17 cellular contexts compared by ENCODE assay signal in the genomic region with DNA sequence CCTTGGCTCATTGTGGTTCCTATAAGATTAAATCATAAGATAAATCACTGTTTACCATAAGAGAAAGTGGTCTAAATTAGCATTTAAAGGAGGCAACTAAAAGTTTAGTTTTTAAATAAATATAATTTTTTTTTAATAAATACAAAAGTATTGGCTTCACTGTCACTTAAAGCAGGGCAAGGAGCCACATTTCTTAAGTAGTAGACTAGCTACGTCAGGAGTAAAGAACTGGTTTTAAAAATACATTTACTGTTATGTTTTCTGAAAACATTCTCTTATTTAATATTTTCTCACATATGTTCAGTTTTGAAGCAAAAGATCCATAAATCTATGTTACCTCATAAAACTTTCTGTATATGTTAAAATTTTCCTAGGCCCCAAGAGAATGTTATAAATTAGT. TPM values are rescaled to one million over a fixed set of nuclear protein-coding genes. Genes with fewer than 3 reads are reported as not detected.
A peak's percentile ranks its signal among the peaks of the same experiment; 100 is the strongest.
DNase-seq lines count a peak whose midpoint lies in the region; ATAC-seq and TF ChIP-seq lines count a peak whose summit lies in the region.
"Had no signal": no experiment of that assay in that cellular context is flagged by ENCODE, and none has a peak within 500 bp of the region (broad histone marks: within the 10 kb centered on the region; RNA-seq: fewer than 3 reads in every experiment).

No MANE protein-coding gene starts in this region.

- DNase-seq in heart left ventricle (no peak), Right ventricle myocardium superior (no peak), fibroblast of villous mesenchyme (ENCODE audit: low read depth) (no peak), vagina (ENCODE audit: extremely low spot score in 2 of 2) (no peak), NCI-H187 (lab: John Stamatoyannopoulos, UW) (no peak), NCI-H774 (lab: John Stamatoyannopoulos, UW) (no peak)
- DNase-seq: 8988T; activated CD4-positive, alpha-beta memory T cell treated with anti-CD3 and anti-CD28 coated beads for 36 hours; GF-D8; Kasumi-1; NCI-H2171; stimulated activated CD4-positive, alpha-beta T cell treated with anti-CD3 and anti-CD28 coated beads, Interleukin-2, amount 100 ng/mL, for 48 hours had no signal

- intact Hi-C loops in heart left ventricle (cut with DNase I): no loop called here
- intact Hi-C loops in Right ventricle myocardium superior (cut with DNase I): loop anchor here (5.0 kb wide), 1 partner anchor 64 kb away; no protein-coding TSS in a partner anchor
- intact Hi-C loops in vagina (cut with DNase I): loop anchor here (5.0 kb wide), 1 partner anchor 69 kb away; no protein-coding TSS in a partner anchor

- H3K27me3 ChIP-seq in heart left ventricle: no peaks in the 10 kb centered on the region
- no peaks in the 10 kb centered on the region for H3K27me3 ChIP-seq in rectal smooth muscle tissue (ENCODE audit: control insufficient read depth, insufficient read depth, low read length)
- H3K27me3 ChIP-seq in vagina: no peaks in the 10 kb centered on the region
- H3K27me3 ChIP-seq: brain microvascular endothelial cell, SJSA1 had no signal

- H3K4me3 ChIP-seq in heart left ventricle: peak overlapping the region in 11 of 12 donors; percentile 12 to 54 (median 44)
- H3K4me3 ChIP-seq in fibroblast of villous mesenchyme (ENCODE audit: low read depth, low read length): peak overlapping the region; percentile 47
- peak overlapping the region; percentile 65 for H3K4me3 ChIP-seq in rectal smooth muscle tissue (ENCODE audit: low read length)
- peak overlapping the region in 1 of 2 donors; percentile 36 for H3K4me3 ChIP-seq in vagina
- H3K4me3 ChIP-seq: SJSA1 had no signal

- H3K4me1 ChIP-seq in heart left ventricle (peaks cover 0 to 37% (median 17%) of the 10 kb centered on the region in 12 donors), rectal smooth muscle tissue (ENCODE audit: control insufficient read depth, insufficient read depth, low read length) (peaks cover 11% of the 10 kb centered on the region), vagina (peaks cover 11% of the 10 kb centered on the region)

- H3K36me3 ChIP-seq in heart left ventricle (peaks cover 0 to 6% (median 0%) of the 10 kb centered on the region in 9 donors), rectal smooth muscle tissue (ENCODE audit: control insufficient read depth, insufficient read depth, low read length) (peaks cover 3% of the 10 kb centered on the region), vagina (peaks cover 0 to 5% of the 10 kb centered on the region in 2 donors)
- H3K36me3 ChIP-seq: brain microvascular endothelial cell, SJSA1 had no signal

- TF ChIP-seq POLR2A in heart left ventricle (IDR thresholded peaks at IDR 0.05) (no peak), vagina (IDR thresholded peaks at IDR 0.05) (no peak)

- 54 to 73% (median 58%) methylated on average over 1 of the region's 1 CpG for WGBS in heart left ventricle, 4 donors

- TF ChIP-seq CTCF in heart left ventricle (IDR thresholded peaks at IDR 0.05) (no peak), fibroblast of villous mesenchyme (IDR thresholded peaks at IDR 0.05; ENCODE audit: insufficient read depth, low read depth, low read length) (no peak), vagina (IDR thresholded peaks at IDR 0.05) (no peak)

- H3K9ac ChIP-seq in rectal smooth muscle tissue (ENCODE audit: low read length): no peak overlapping the region

- H3K27ac ChIP-seq in heart left ventricle (peak overlapping the region in 9 of 12 donors; percentile 27 to 67 (median 49)), rectal smooth muscle tissue (ENCODE audit: low read depth, low read length) (peak overlapping the region; percentile 83), vagina (peak overlapping the region; percentile 63)

- ATAC-seq in heart left ventricle (no peak), Right ventricle myocardium superior (ENCODE audit: poor library complexity) (no peak), HG03139 (IDR thresholded peaks at IDR 0.05; ENCODE audit: unreplicated experiment) (no peak)

- H3K9me3 ChIP-seq in heart left ventricle: no peaks in the 10 kb centered on the region
- H3K9me3 ChIP-seq in vagina: no peaks in the 10 kb centered on the region
- H3K9me3 ChIP-seq: SJSA1 had no signal

RNA-seq across cellular contexts. Expression of a gene that starts 2.2 kb away (rescaled TPM):
- 10 to 100 TPM in 7 of 9 donors, 1 to 10 TPM in 2; 7.9 to 31.1 (median 17.6) TPM for total RNA-seq in heart left ventricle
- polyA plus RNA-seq in heart left ventricle: 10 to 100 TPM in 1 of 2 donors, 1 to 10 TPM in 1; 5.0 to 12.6 TPM
- 7.5 TPM for total RNA-seq in Right ventricle myocardium superior
- 2.6 and 4.3 TPM in 2 replicates for total RNA-seq in fibroblast of villous mesenchyme
- total RNA-seq in vagina: 19.4 TPM
- total RNA-seq: activated CD4-positive, alpha-beta memory T cell treated with anti-CD3 and anti-CD28 coated beads for 36 hours; activated T-helper 2 cell treated with anti-CD3 and anti-CD28 coated beads, Interferon-gamma antibody, Interleukin-2, Interleukin-4, amounts not matched to agents 10 μg/mL and 5 μg/mL and 100 μg/mL, durations not matched to agents 14 hours and 24 hours and 36 hours had no signal

Comparison
In these comparisons a context has a peak if more than half of its experiments do, and no peak if none do; other contexts are left out.
1. intact Hi-C loops: an anchor here in Right ventricle myocardium superior (5.0 kb wide) and vagina (5.0 kb wide); none called in heart left ventricle.